9 cellular contexts compared by ENCODE assay signal in the genomic region with DNA sequence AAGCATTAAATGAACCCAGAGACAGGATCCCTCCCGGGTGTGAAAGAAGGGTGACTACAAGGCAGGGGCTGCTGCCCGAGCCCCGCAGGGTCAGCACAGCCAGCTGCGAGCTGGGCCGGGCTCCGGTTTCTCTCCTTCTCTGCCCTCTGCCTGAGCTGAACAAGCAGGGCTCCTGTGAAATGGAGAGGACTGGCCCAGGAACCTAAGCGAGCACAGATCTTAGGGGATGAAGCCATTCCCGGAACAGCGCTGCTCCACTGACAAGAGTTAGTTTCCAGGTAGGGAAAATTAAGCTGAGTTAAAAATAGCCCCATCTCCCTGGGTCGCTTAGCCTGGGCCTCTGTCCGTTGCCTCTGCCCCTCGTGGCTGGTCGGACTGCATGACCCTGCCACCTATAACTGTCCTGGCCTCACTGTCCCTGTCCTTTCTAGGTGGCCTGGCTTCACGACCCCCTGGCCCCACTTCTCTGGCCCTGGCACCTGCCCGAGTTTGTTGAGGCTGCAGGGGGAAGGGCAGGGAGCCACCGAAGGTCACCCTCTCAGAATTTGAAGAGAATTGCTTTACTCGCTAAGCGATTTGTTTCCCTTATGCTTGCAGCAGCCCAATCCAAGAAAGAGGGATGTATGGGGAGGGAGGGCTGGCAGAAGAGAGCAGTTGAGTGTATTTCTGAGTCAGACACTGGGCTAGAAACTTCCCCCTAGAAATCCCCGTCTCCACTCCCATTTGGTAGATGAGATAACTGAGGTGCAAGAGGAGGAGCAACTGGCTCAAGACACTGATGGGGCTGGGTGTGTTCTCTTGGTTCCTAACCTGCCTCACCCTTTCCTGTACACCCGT. TPM values are rescaled to one million over a fixed set of nuclear protein-coding genes. Genes with fewer than 3 reads are reported as not detected.
DNase-seq lines count a peak whose midpoint lies in the region; ATAC-seq and TF ChIP-seq lines count a peak whose summit lies in the region.
"Had no signal": no experiment of that assay in that cellular context is flagged by ENCODE, and none has a peak within 500 bp of the region (broad histone marks: within the 10 kb centered on the region; RNA-seq: fewer than 3 reads in every experiment).

No MANE protein-coding gene starts in this region.

- H2BK20ac ChIP-seq in H9 (ENCODE audit: low read depth, low read length, poor library complexity, severe bottlenecking): no peak overlapping the region

- no peak overlapping the region for H2AK5ac ChIP-seq in H9 (ENCODE audit: insufficient read length, low read length)

- H3K4me1 Mint-ChIP-seq in H9: peaks cover 42 to 57% of the 10 kb centered on the region in 2 experiments

- no peaks in the 10 kb centered on the region for H3K36me3 ChIP-seq in neural cell (ENCODE audit: insufficient read depth, low read length)
- no peaks in the 10 kb centered on the region for H3K36me3 ChIP-seq in osteoblast (ENCODE audit: insufficient read depth, low read length)

- H3K9me3 Mint-ChIP-seq in H9: peaks cover 0 to 3% of the 10 kb centered on the region in 2 experiments; a peak in 4 of 5 replicates

- peaks cover 0 to 2% (median 2%) of the 10 kb centered on the region in 3 experiments; a peak in 1 of 7 replicates for H3K36me3 Mint-ChIP-seq in H9 (ENCODE audit: insufficient read depth in 1 of 3, low read depth in 3 of 3)

- H3K4me1 ChIP-seq in H9 (ENCODE audit: insufficient read depth, low read length): no peaks in the 10 kb centered on the region; the same call in 1 of the 2 replicates
- peaks cover 13% of the 10 kb centered on the region for H3K4me1 ChIP-seq in osteoblast (ENCODE audit: insufficient read depth, low read length)

- TF ChIP-seq EP300 in neural cell (conservative IDR thresholded peaks at IDR 0.05; ENCODE audit: poor library complexity, severe bottlenecking): no peak

- H2BK15ac ChIP-seq in H9 (ENCODE audit: low read depth, low read length): no peak overlapping the region

- no peak overlapping the region for H3K4ac ChIP-seq in H9 (ENCODE audit: low read depth, low read length)

- no peaks in the 10 kb centered on the region for H3K9me2 ChIP-seq in neural cell (ENCODE audit: insufficient read depth, low read length)

- no peak overlapping the region for H4K5ac ChIP-seq in H9 (ENCODE audit: insufficient read length, low read depth, low read length)

- H3K9me3 ChIP-seq in H9 (ENCODE audit: control insufficient read depth, low read depth, low read length) (no peaks in the 10 kb centered on the region), neural cell (ENCODE audit: low read length) (no peaks in the 10 kb centered on the region), osteoblast (ENCODE audit: low read depth, low read length) (no peaks in the 10 kb centered on the region)

- H3K27me3 ChIP-seq in H9 (ENCODE audit: insufficient read depth, low read length) (no peaks in the 10 kb centered on the region), neural cell (ENCODE audit: insufficient read depth, low read depth, low read length) (peaks cover 15% of the 10 kb centered on the region), osteoblast (ENCODE audit: insufficient read depth, low read length) (no peaks in the 10 kb centered on the region)

- peak overlapping the region; percentile 1 to 93 (median 37); a peak in 5 of 7 replicates for H3K27ac Mint-ChIP-seq in H9

- H3F3A ChIP-seq in neural cell (ENCODE audit: insufficient read depth, low read length, poor library complexity, severe bottlenecking): no peaks in the 10 kb centered on the region

- TF ChIP-seq CTCF in H9 (conservative IDR thresholded peaks at IDR 0.05) (no peak), neural cell (IDR thresholded peaks at IDR 0.05; ENCODE audit: poor library complexity, severe bottlenecking) (no peak), osteoblast (IDR thresholded peaks at IDR 0.05; ENCODE audit: extremely low read depth, low read depth, low read length) (no peak)

- H3K14ac ChIP-seq in H9 (ENCODE audit: insufficient read depth, low read length): peak overlapping the region; percentile 53; the same call in 1 of the 2 replicates

- H3K18ac ChIP-seq in H9 (ENCODE audit: insufficient read length, low read depth, low read length): peak overlapping the region; percentile 27

- H3K79me2 ChIP-seq in H9 (ENCODE audit: insufficient read depth, low read length) (no peaks in the 10 kb centered on the region), neural cell (replicated peaks; ENCODE audit: insufficient read depth, low read length) (no peaks in the 10 kb centered on the region), osteoblast (ENCODE audit: insufficient read depth, low read length) (no peaks in the 10 kb centered on the region)

- no peak overlapping the region for H3K23ac ChIP-seq in H9 (ENCODE audit: insufficient read length, low read depth, low read length)

- H3K56ac ChIP-seq in H9 (ENCODE audit: insufficient read length, low read depth, low read length): no peak overlapping the region

- no CpG with 5 or more reads among the region's 20 CpGs for WGBS in H9 (ENCODE audit: extremely low coverage, insufficient read length, low lambda C conversion rate)

- H4K20me1 ChIP-seq in H9 (ENCODE audit: control insufficient read depth, insufficient read depth, insufficient read length): no peaks in the 10 kb centered on the region
- no peaks in the 10 kb centered on the region for H4K20me1 ChIP-seq in neural cell (ENCODE audit: insufficient read depth)
- H4K20me1 ChIP-seq in osteoblast (ENCODE audit: insufficient read depth, low read length): peaks cover 3% of the 10 kb centered on the region

- H2AFZ ChIP-seq in H9 (ENCODE audit: low read length) (no peak overlapping the region), neural cell (ENCODE audit: low read depth, low read length) (peak overlapping the region; percentile 35), osteoblast (ENCODE audit: low read length) (no peak overlapping the region)

- H3K4me3 Mint-ChIP-seq in H9: peak overlapping the region; percentile 14 to 63; a peak in 3 of 5 replicates

- no peak overlapping the region for H2BK12ac ChIP-seq in H9 (ENCODE audit: insufficient read length, low read depth, low read length)

- no peaks in the 10 kb centered on the region for H3K79me1 ChIP-seq in H9 (ENCODE audit: insufficient read depth, low read depth, low read length, poor library complexity, severe bottlenecking)

- H3T11ph ChIP-seq in H9 (ENCODE audit: low read length): no peak overlapping the region

- H3K9ac ChIP-seq in H9 (ENCODE audit: extremely low read depth, insufficient read length, low read length): no peak overlapping the region
- peak overlapping the region; percentile 30 for H3K9ac ChIP-seq in neural cell (ENCODE audit: low read length)

- peak; percentile 45 for DNase-seq in ELF-1 (ENCODE audit: low read depth, low spot score)
- peak; percentile 59 for DNase-seq in H9
- DNase-seq in amniotic epithelial cell (ENCODE audit: low read depth): peak; percentile 60
- no peak for DNase-seq in SHP77 (lab: John Stamatoyannopoulos, UW)
- no peak for DNase-seq in osteoblast (ENCODE audit: insufficient read length, low spot score, missing footprints)
- no peak for DNase-seq in NCI-H1048 (lab: John Stamatoyannopoulos, UW)
- DNase-seq: NCI-H446 treated with DMSO at 0.1 percent for 48 hours had no signal

- H3K4me2 ChIP-seq in H9 (ENCODE audit: insufficient read depth, insufficient read length, low read length) (peak overlapping the region; percentile 11), neural cell (ENCODE audit: low read length) (no peak overlapping the region), osteoblast (ENCODE audit: insufficient read depth, low read length) (no peak overlapping the region)

- H3K23me2 ChIP-seq in H9 (ENCODE audit: insufficient read length, low read depth, low read length, poor library complexity, severe bottlenecking): no peaks in the 10 kb centered on the region

- no peak overlapping the region for H4K91ac ChIP-seq in H9 (ENCODE audit: insufficient read length, low read depth, low read length)

- peaks cover 13% of the 10 kb centered on the region for H3K27me3 Mint-ChIP-seq in H9 (ENCODE audit: low read depth)

- no peak overlapping the region for H2BK120ac ChIP-seq in H9 (ENCODE audit: low read depth, low read length, poor library complexity, severe bottlenecking)

- no peak overlapping the region for H2BK5ac ChIP-seq in H9 (ENCODE audit: insufficient read length, low read length)

- no peak overlapping the region for H4K8ac ChIP-seq in H9 (replicated peaks; ENCODE audit: insufficient read length, low read depth, low read length)

- no peak overlapping the region for H3K27ac ChIP-seq in H9 (ENCODE audit: insufficient read length, low read depth, low read length)
- no peak overlapping the region for H3K27ac ChIP-seq in neural cell (ENCODE audit: low read length)
- H3K27ac ChIP-seq in osteoblast (ENCODE audit: low read depth, low read length): no peak overlapping the region

- ATAC-seq in GM21526 (IDR thresholded peaks at IDR 0.05; ENCODE audit: low FRiP score, unreplicated experiment): no peak

- no peak for TF ChIP-seq RAD21 in neural cell (conservative IDR thresholded peaks at IDR 0.05)

- H3K4me3 ChIP-seq in neural cell (ENCODE audit: low read length): peak overlapping the region; percentile 35
- no peak overlapping the region for H3K4me3 ChIP-seq in osteoblast (ENCODE audit: insufficient read depth, low read length)

TF ChIP-seq in neural cell, 6 proteins besides CTCF, POLR2A, EP300 and RAD21 (continues in another document):
- TF ChIP-seq MXI1 (conservative IDR thresholded peaks at IDR 0.05; ENCODE audit: poor library complexity, severe bottlenecking): no peak

RNA-seq across cellular contexts. Expression of a gene that starts 2.6 kb away (rescaled TPM):
- 0.22 and 0.24 TPM in 2 replicates for total RNA-seq in H9 (2021)
- not detected in 2 replicates for polyA plus RNA-seq in neural cell
- not detected in 2 replicates for polyA minus RNA-seq in neural cell
- not detected in 2 replicates for total RNA-seq in osteoblast

Comparison
In these comparisons a context has a peak if more than half of its experiments do, and no peak if none do; other contexts are left out.
1. DNase-seq: peak in ELF-1 (single experiment), H9 (single experiment) and amniotic epithelial cell (single experiment); none in SHP77 (0 of 2), osteoblast (single experiment) and NCI-H1048 (single experiment).